In genomic region chr4:158268553-158268952, GRCh38 we compare ENCODE assay signal across 1 cellular context.
TF ChIP-seq lines count a peak whose summit lies in the region.

No MANE protein-coding gene starts in this region.

TF ChIP-seq in H1, 55 proteins besides CTCF, POLR2A, EP300 and RAD21:
- TF ChIP-seq SIN3A (conservative IDR thresholded peaks at IDR 0.05 in 1 of 2, IDR thresholded peaks at IDR 0.05 in 1 of 2; ENCODE audit: low read depth in 1 of 2, low read length in 2 of 2) = no peak
- TF ChIP-seq HDAC2 (IDR thresholded peaks at IDR 0.05; ENCODE audit: borderline replicate concordance in 1 of 2, low read depth in 2 of 2, low read length in 2 of 2) = no peak
- TF ChIP-seq CEBPB (IDR thresholded peaks at IDR 0.05; ENCODE audit: low read depth, low read length) = no peak
- no peak for TF ChIP-seq ATF2 (IDR thresholded peaks at IDR 0.05; ENCODE audit: low read length)
- no peak for TF ChIP-seq TBP (IDR thresholded peaks at IDR 0.05; ENCODE audit: low read depth, low read length)
- no peak for TF ChIP-seq SP4 (IDR thresholded peaks at IDR 0.05; ENCODE audit: low read length)
- no peak for TF ChIP-seq KDM4A (IDR thresholded peaks at IDR 0.05; ENCODE audit: low read depth, low read length, severe bottlenecking)
- TF ChIP-seq CBX5 (IDR thresholded peaks at IDR 0.05; ENCODE audit: low read depth, low read length) = no peak
- TF ChIP-seq TEAD4 (IDR thresholded peaks at IDR 0.05; ENCODE audit: low read depth, low read length) = no peak
- TF ChIP-seq POLR2AphosphoS5 (IDR thresholded peaks at IDR 0.05; ENCODE audit: low read depth, low read length) = no peak
- no peak for TF ChIP-seq BCL11A (IDR thresholded peaks at IDR 0.05; ENCODE audit: low read depth in 2 of 2, low read length in 2 of 2)
- no peak for TF ChIP-seq GABPA (IDR thresholded peaks at IDR 0.05; ENCODE audit: borderline replicate concordance, insufficient read depth, low read length)
- TF ChIP-seq BRCA1 (IDR thresholded peaks at IDR 0.05; ENCODE audit: low read depth, low read length) = no peak
- no peak for TF ChIP-seq NRF1 (IDR thresholded peaks at IDR 0.05; ENCODE audit: low read depth, low read length)
- TF ChIP-seq NANOG (IDR thresholded peaks at IDR 0.05; ENCODE audit: insufficient read depth, low read depth, low read length, poor library complexity, severe bottlenecking) = no peak
- TF ChIP-seq JUN (IDR thresholded peaks at IDR 0.05; ENCODE audit: low read depth, low read length) = no peak
- TF ChIP-seq RNF2 (IDR thresholded peaks at IDR 0.05; ENCODE audit: borderline replicate concordance, low read depth, low read length, missing control alignments, poor library complexity, severe bottlenecking) = no peak
- TF ChIP-seq SP1 (IDR thresholded peaks at IDR 0.05; ENCODE audit: low read depth, low read length) = no peak
- TF ChIP-seq EZH2 (IDR thresholded peaks at IDR 0.05; ENCODE audit: low read depth, low read length, severe bottlenecking) = no peak
